8 cellular contexts compared by ENCODE assay signal in the genomic region with DNA sequence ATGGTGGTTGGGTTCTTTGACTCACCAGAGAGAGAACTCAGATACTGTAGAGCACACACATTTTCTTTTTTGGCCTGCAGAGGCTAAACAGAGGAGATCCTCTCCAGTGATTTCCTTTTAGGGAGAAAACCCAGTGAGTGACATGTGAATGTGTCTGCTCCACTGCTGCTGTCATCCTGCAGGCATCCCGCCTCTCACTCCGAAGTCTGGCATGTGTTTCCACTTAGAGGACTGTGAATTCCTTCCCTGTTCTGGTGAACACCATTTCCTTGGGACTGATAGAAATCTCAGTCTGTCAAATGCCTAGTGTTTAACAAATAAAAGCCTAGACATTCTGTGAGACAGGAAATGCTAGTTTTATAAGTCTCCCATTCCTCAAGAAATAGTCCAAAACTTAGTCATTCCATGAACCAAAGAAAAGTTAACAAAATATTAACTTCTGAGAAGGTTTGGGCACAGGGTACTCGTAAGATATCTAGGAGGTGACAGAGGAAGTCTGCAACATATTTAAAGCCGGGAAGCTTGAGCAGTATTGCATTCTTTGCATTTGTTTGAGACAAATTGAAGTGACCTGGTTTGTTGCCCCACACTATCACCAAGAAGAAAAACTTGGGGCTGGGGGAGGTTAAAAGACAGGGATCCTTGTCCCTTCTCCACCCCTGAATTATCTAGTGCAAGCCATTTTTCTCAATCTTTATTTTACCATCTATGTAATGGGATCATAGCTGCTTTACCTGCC.
DNase-seq lines count a peak whose midpoint lies in the region; ATAC-seq and TF ChIP-seq lines count a peak whose summit lies in the region.
"Had no signal": no experiment of that assay in that cellular context is flagged by ENCODE, and none has a peak within 500 bp of the region (broad histone marks: within the 10 kb centered on the region; RNA-seq: fewer than 3 reads in every experiment).

No MANE protein-coding gene starts in this region.

- H3K4me3 Mint-ChIP-seq in brain = no peak overlapping the region

- DNase-seq in HT-29 (ENCODE audit: low spot score) = peak; percentile 47
- peak; percentile 98 for DNase-seq in iris pigment epithelial cell (ENCODE audit: low read depth)
- DNase-seq in superior temporal gyrus (ENCODE audit: extremely low spot score) = peak; percentile 22
- no peak for DNase-seq in GM20000 (ENCODE audit: low spot score)
- DNase-seq in NOMO-1 (lab: John Stamatoyannopoulos, UW; ENCODE audit: unreplicated experiment in 2 of 2) = no peak
- DNase-seq: activated CD4-positive, alpha-beta T cell treated with anti-CD3 and anti-CD28 coated beads, Interleukin-2, amount 50 U/mL, for 48 hours had no signal

- TF ChIP-seq CTCF in brain (conservative IDR thresholded peaks at IDR 0.05) = no peak
- no peak for TF ChIP-seq CTCF in GM20000 (IDR thresholded peaks at IDR 0.05; ENCODE audit: extremely low read depth, missing control alignments)

- H3K36me3 Mint-ChIP-seq in brain = peaks cover 61% of the 10 kb centered on the region

- H3K4me1 Mint-ChIP-seq in brain = peaks cover 39% of the 10 kb centered on the region

- H3K27me3 Mint-ChIP-seq in brain = no peaks in the 10 kb centered on the region

- peak overlapping the region in 3 of 5 experiments; percentile 29 to 88 (median 60) for H3K27ac Mint-ChIP-seq in brain

- no peak for ATAC-seq in GM19463 (IDR thresholded peaks at IDR 0.05; ENCODE audit: unreplicated experiment)

- H3K9me3 Mint-ChIP-seq in brain = no peaks in the 10 kb centered on the region

Comparison
In these comparisons a context has a peak if more than half of its experiments do, and no peak if none do; other contexts are left out.
1. DNase-seq: peak in HT-29 (single experiment), iris pigment epithelial cell (single experiment) and superior temporal gyrus (single experiment); none in GM20000 (single experiment) and NOMO-1 (0 of 2).